2 cellular contexts compared by ENCODE assay signal in the genomic region with DNA sequence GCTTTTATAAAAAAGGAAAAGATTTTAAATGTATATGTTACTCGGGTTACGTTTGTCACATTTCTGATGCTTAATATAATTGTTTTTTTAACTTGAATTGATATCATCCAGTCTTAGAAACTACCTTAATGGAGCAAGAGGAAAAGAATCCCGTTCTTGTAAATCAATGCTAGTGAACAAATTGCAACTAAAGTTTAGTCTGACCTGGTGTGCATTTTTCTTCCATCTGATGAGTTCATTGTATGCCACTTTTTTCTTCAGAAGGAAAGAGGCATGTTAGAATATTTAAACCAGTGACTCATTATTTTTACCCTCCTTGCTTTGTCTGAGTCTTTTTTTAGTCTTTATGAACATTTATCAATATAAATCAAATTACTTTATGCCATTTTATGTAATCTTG.
A peak's percentile ranks its signal among the peaks of the same experiment; 100 is the strongest.
TF ChIP-seq lines count a peak whose summit lies in the region.

No MANE protein-coding gene starts in this region.

TF ChIP-seq in A549, 52 proteins besides CTCF, POLR2A, EP300 and RAD21:
- no peak for TF ChIP-seq FOSL2 (IDR thresholded peaks at IDR 0.05)
- TF ChIP-seq FOSL2 (CRISPR knock-in tag; IDR thresholded peaks at IDR 0.05), result peak; percentile 45
- TF ChIP-seq GATA3 (IDR thresholded peaks at IDR 0.05; ENCODE audit: borderline replicate concordance), result no peak
- TF ChIP-seq ZSCAN20 (CRISPR knock-in tag; IDR thresholded peaks at IDR 0.05), result no peak
- TF ChIP-seq RNF2 (IDR thresholded peaks at IDR 0.05; ENCODE audit: borderline replicate concordance, low read depth), result no peak
- TF ChIP-seq ZNF302 (CRISPR knock-in tag; IDR thresholded peaks at IDR 0.05), result no peak
- TF ChIP-seq FOXS1 (CRISPR knock-in tag; IDR thresholded peaks at IDR 0.05), result no peak
- TF ChIP-seq MAFK (IDR thresholded peaks at IDR 0.05; ENCODE audit: partially characterized antibody), result no peak
- TF ChIP-seq ZC3H11A (IDR thresholded peaks at IDR 0.05), result no peak
- no peak for TF ChIP-seq HOXB13 (CRISPR knock-in tag; IDR thresholded peaks at IDR 0.05; ENCODE audit: low read depth)

TF ChIP-seq in IMR-90, 13 proteins besides CTCF, POLR2A, EP300 and RAD21:
- TF ChIP-seq MXI1 (IDR thresholded peaks at IDR 0.05; ENCODE audit: borderline replicate concordance, low read depth, low read length) (no peak), CEBPB (IDR thresholded peaks at IDR 0.05; ENCODE audit: low read depth, low read length) (no peak), FOS (IDR thresholded peaks at IDR 0.05; ENCODE audit: low read depth, low read length) (no peak), SMC3 (IDR thresholded peaks at IDR 0.05; ENCODE audit: low read depth, low read length) (no peak)
- TF ChIP-seq, protein P1, sequence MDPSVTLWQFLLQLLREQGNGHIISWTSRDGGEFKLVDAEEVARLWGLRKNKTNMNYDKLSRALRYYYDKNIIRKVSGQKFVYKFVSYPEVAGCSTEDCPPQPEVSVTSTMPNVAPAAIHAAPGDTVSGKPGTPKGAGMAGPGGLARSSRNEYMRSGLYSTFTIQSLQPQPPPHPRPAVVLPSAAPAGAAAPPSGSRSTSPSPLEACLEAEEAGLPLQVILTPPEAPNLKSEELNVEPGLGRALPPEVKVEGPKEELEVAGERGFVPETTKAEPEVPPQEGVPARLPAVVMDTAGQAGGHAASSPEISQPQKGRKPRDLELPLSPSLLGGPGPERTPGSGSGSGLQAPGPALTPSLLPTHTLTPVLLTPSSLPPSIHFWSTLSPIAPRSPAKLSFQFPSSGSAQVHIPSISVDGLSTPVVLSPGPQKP (IDR thresholded peaks at IDR 0.05; ENCODE audit: borderline replicate concordance, low read depth, low read length), result no peak
